ENCODE assay signal across 8 cellular contexts in the genomic region with DNA sequence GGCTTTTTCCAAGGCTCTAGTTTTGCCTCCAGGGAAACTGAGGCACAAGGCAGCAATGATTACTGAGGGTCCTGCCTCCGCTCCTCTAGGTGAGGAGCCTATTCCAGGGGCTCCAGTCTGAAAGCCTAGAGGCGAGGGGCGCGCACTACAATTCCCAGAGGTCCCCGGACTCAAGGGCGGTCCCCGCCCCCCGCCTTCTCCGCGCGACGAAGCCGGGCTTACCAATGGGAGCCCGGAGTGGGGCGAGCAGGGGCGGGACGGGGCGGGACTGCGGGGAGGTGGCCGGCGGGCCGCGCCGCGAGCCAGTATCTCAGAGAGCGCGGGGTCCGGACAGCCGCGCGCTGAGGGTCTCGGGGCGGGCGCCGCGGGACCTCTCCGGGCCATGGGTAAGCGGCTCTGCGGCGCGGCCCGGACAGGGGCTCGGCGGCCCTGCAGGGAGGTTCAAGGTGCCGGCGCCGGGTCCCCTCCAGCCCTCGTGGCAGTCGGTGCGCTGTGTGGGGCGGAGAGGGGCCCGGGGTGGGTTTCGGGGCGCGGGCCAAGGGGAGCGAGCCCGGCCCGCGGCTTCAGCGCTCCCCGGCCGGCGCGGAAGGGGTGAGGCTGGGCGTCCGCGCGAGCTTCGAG. TPM values are rescaled to one million over a fixed set of nuclear protein-coding genes. Genes with fewer than 3 reads are reported as not detected.
A peak's percentile ranks its signal among the peaks of the same experiment; 100 is the strongest.
DNase-seq lines count a peak whose midpoint lies in the region; ATAC-seq and TF ChIP-seq lines count a peak whose summit lies in the region.

Gene ARID5A (plus strand): TSS at position 308 of the 621 bp plus-strand sequence. CDS start 75 bp downstream, at position 383.

- peak within 1 kb of the TSS; percentile 99 for H3K27ac Mint-ChIP-seq in activated naive CD4-positive, alpha-beta T cell treated with anti-CD3 and anti-CD28 coated beads for 36 hours

- POLR2A ChIA-PET in HEK293T (lab: Yijun Ruan, JAX): interaction anchor here (0.7 kb wide), 1 partner anchor 10 kb away, joined by 3 read pairs; no protein-coding TSS in a partner anchor

- no peaks in the 10 kb centered on the region for H3K27me3 Mint-ChIP-seq in activated naive CD4-positive, alpha-beta T cell treated with anti-CD3 and anti-CD28 coated beads for 36 hours (ENCODE audit: low read depth)

- H3K4me3 Mint-ChIP-seq in activated naive CD4-positive, alpha-beta T cell treated with anti-CD3 and anti-CD28 coated beads for 36 hours: peak within 1 kb of the TSS; percentile 96

- TF ChIP-seq EP300 in suprapubic skin (IDR thresholded peaks at IDR 0.05): no peak

- H3K27ac ChIP-seq in SK-N-MC (no peak within 1 kb of the TSS), suprapubic skin (peak within 1 kb of the TSS; percentile 86)

- peak; percentile 69 to 97 for TF ChIP-seq POLR2A in suprapubic skin (IDR thresholded peaks at IDR 0.05)

- H3K4me3 ChIP-seq in GM08714 (ENCODE audit: low read length) (peak within 1 kb of the TSS; percentile 67), SK-N-MC (peak within 1 kb of the TSS; percentile 91), suprapubic skin (peak within 1 kb of the TSS; percentile 62)

- peaks cover 60% of the 10 kb centered on the region for H3K4me1 Mint-ChIP-seq in activated naive CD4-positive, alpha-beta T cell treated with anti-CD3 and anti-CD28 coated beads for 36 hours (ENCODE audit: low read depth)

- peak; percentile 81 for ATAC-seq in omental fat pad (ENCODE audit: low FRiP score)

- intact Hi-C loops in activated naive CD4-positive, alpha-beta T cell treated with anti-CD3 and anti-CD28 coated beads for 36 hours (cut with micrococcal nuclease): loop anchor here (1.0 to 5.0 kb wide), 7 partner anchors 8 to 426 kb away; partner anchors contain the start of genes CIAO1, CNNM4, KANSL3 and STARD7

- peak; percentile 90 for DNase-seq in HEK293T (ENCODE audit: extremely low spot score)
- DNase-seq in MV-4-11 (lab: John Stamatoyannopoulos, UW): peak; percentile 82
- no peak for DNase-seq in SK-N-MC (ENCODE audit: low read depth, low spot score)
- DNase-seq in activated naive CD4-positive, alpha-beta T cell treated with anti-CD3 and anti-CD28 coated beads for 36 hours: peak; percentile 96
- DNase-seq in globus pallidus (ENCODE audit: low spot score): peak; percentile 91
- peak; percentile 71 for DNase-seq in omental fat pad (ENCODE audit: low spot score)
- DNase-seq in suprapubic skin (ENCODE audit: low spot score in 2 of 2): peak; percentile 95 to 97

- H3K9ac ChIP-seq in SK-N-MC (ENCODE audit: insufficient read length): peak within 1 kb of the TSS; percentile 79

- no peaks in the 10 kb centered on the region for H3K9me3 Mint-ChIP-seq in activated naive CD4-positive, alpha-beta T cell treated with anti-CD3 and anti-CD28 coated beads for 36 hours

- TF ChIP-seq CTCF in omental fat pad (IDR thresholded peaks at IDR 0.05): no peak
- TF ChIP-seq CTCF in suprapubic skin (IDR thresholded peaks at IDR 0.05): peak; percentile 5 to 33

- H3K9me3 ChIP-seq in SK-N-MC (ENCODE audit: low read depth, low read length) (no peaks in the 10 kb centered on the region), suprapubic skin (no peaks in the 10 kb centered on the region)

- H3K4me1 ChIP-seq in suprapubic skin: peaks cover 87% of the 10 kb centered on the region

- CTCF ChIA-PET in HEK293T (lab: Yijun Ruan, JAX): interaction anchor here (0.6 to 2.8 kb wide), 3 partner anchors 13 to 18 kb away, joined by 3 to 13 read pairs (median 6); no protein-coding TSS in a partner anchor
- CTCF ChIA-PET in activated naive CD4-positive, alpha-beta T cell treated with anti-CD3 and anti-CD28 coated beads for 36 hours (lab: Charles Lee): interaction anchor here (1.0 to 9.3 kb wide), 4 partner anchors 8 to 215 kb away, joined by 3 to 71 read pairs (median 30); no protein-coding TSS in a partner anchor

- WGBS in suprapubic skin: 0% methylated on average over 19 of the region's 69 CpGs

- H3K36me3 ChIP-seq in SK-N-MC (ENCODE audit: insufficient read depth, low read length) (no peaks in the 10 kb centered on the region), suprapubic skin (no peaks in the 10 kb centered on the region)

- H3K27me3 ChIP-seq in suprapubic skin: no peaks in the 10 kb centered on the region

- H3K36me3 Mint-ChIP-seq in activated naive CD4-positive, alpha-beta T cell treated with anti-CD3 and anti-CD28 coated beads for 36 hours (ENCODE audit: low read depth): peaks cover 42% of the 10 kb centered on the region

TF ChIP-seq in HEK293T, 16 proteins besides CTCF, POLR2A, EP300 and RAD21:
- TF ChIP-seq L3MBTL2 (conservative IDR thresholded peaks at IDR 0.05) (no peak), SP1 (IDR thresholded peaks at IDR 0.05) (peak; percentile 67), LEF1 (IDR thresholded peaks at IDR 0.05; ENCODE audit: borderline replicate concordance) (no peak), BHLHE40 (IDR thresholded peaks at IDR 0.05; ENCODE audit: borderline replicate concordance) (no peak)

RNA-seq across cellular contexts. Expression of gene ARID5A, which starts in this region (rescaled TPM):
- total RNA-seq in activated naive CD4-positive, alpha-beta T cell treated with anti-CD3 and anti-CD28 coated beads for 36 hours: 100 to 1,000 TPM; 349 to 351 TPM
- total RNA-seq in omental fat pad (10 to 100 TPM; 26.2 to 79.7 (median 41.8) TPM), suprapubic skin (10 to 100 TPM; 11.4 to 22.4 (median 15.0) TPM)

Comparison
In these comparisons a context has a peak if more than half of its experiments do, and no peak if none do; other contexts are left out.
1. RNA of gene ARID5A (total RNA-seq): 349 to 351 TPM in activated naive CD4-positive, alpha-beta T cell treated with anti-CD3 and anti-CD28 coated beads for 36 hours; 26.2 to 79.7 TPM in omental fat pad and 11.4 to 22.4 TPM in suprapubic skin; every median in the first group is over 4 times any median in the second.
2. CTCF ChIP-seq: peak in suprapubic skin (2 of 2); none in omental fat pad (0 of 3).
3. Peak in every context shown above with its lines, with median percentiles within 50 percentile points of each other: H3K4me3 ChIP-seq.